Comparison of ENCODE assay signal across 8 cellular contexts in genomic region chrX:136767104-136767941, GRCh38. TPM values are rescaled to one million over a fixed set of nuclear protein-coding genes. Genes with fewer than 3 reads are reported as not detected.
A peak's percentile ranks its signal among the peaks of the same experiment; 100 is the strongest.
DNase-seq lines count a peak whose midpoint lies in the region; ATAC-seq and TF ChIP-seq lines count a peak whose summit lies in the region.

No MANE protein-coding gene starts in this region.

- H3K9ac ChIP-seq in mucosa of rectum (ENCODE audit: low read depth in 1 of 2, low read length in 2 of 2) = peak overlapping the region in 1 of 2 donors; percentile 54

- H3K4me3 ChIP-seq in BE2C (ENCODE audit: low read depth, low read length) (peak overlapping the region; percentile 63), mucosa of rectum (ENCODE audit: low read length in 2 of 2) (peak overlapping the region; percentile 52 to 58), suprapubic skin (peak overlapping the region; percentile 61)

- H3K27me3 ChIP-seq in BE2C (no peaks in the 10 kb centered on the region), mucosa of rectum (ENCODE audit: control insufficient read depth in 2 of 2, insufficient read depth in 2 of 2, low read length in 2 of 2) (peaks cover 2 to 5% of the 10 kb centered on the region in 2 donors), suprapubic skin (no peaks in the 10 kb centered on the region)

- H3K9me3 ChIP-seq in BE2C (no peaks in the 10 kb centered on the region), mucosa of rectum (ENCODE audit: control insufficient read depth in 2 of 2, low read length in 2 of 2) (no peaks in the 10 kb centered on the region), suprapubic skin (no peaks in the 10 kb centered on the region)

- H3K36me3 ChIP-seq in BE2C (no peaks in the 10 kb centered on the region), mucosa of rectum (ENCODE audit: control insufficient read depth in 2 of 2, insufficient read depth in 2 of 2, low read length in 2 of 2) (no peaks in the 10 kb centered on the region), suprapubic skin (no peaks in the 10 kb centered on the region)

- DNase-seq in BE2C (peak; percentile 78), NCI-H510A treated with DMSO at 0.1 percent for 48 hours (lab: John Stamatoyannopoulos, UW) (peak; percentile 28), erythroblast (lab: John Stamatoyannopoulos, UW) (peak; percentile 75 to 78), suprapubic skin (ENCODE audit: low spot score in 2 of 2) (peak; percentile 76 to 82)
- peak; percentile 68 for DNase-seq in activated CD8-positive, alpha-beta memory T cell treated with anti-CD3 and anti-CD28 coated beads, Interleukin-2, amount 50 U/mL, for 48 hours

- TF ChIP-seq CTCF in BE2C (IDR thresholded peaks at IDR 0.05; ENCODE audit: low read depth, low read length) (peak; percentile 17; the same call in 1 of the 2 replicates), suprapubic skin (IDR thresholded peaks at IDR 0.05) (peak in 1 of 2 donors; percentile 23)

- peaks cover 5% of the 10 kb centered on the region; the same call in 1 of the 2 replicates for H3K4me1 ChIP-seq in BE2C
- peaks cover 0 to 2% of the 10 kb centered on the region in 2 donors for H3K4me1 ChIP-seq in mucosa of rectum (ENCODE audit: control insufficient read depth in 2 of 2, insufficient read depth in 2 of 2, low read length in 2 of 2)
- H3K4me1 ChIP-seq in suprapubic skin = peaks cover 8% of the 10 kb centered on the region

- ATAC-seq in GM18909 (IDR thresholded peaks at IDR 0.05; ENCODE audit: poor library complexity, unreplicated experiment) (peak; percentile 76), HG03066 (IDR thresholded peaks at IDR 0.05; ENCODE audit: low read depth, unreplicated experiment) (peak; percentile 63)

- TF ChIP-seq EP300 in suprapubic skin (IDR thresholded peaks at IDR 0.05) = no peak

- H3K27ac ChIP-seq in mucosa of rectum (ENCODE audit: low read depth in 2 of 2, low read length in 2 of 2) = peak overlapping the region; percentile 55 to 75
- H3K27ac ChIP-seq in suprapubic skin = peak overlapping the region; percentile 85

- 51% methylated on average over 24 of the region's 78 CpGs for WGBS in suprapubic skin

- TF ChIP-seq POLR2A in erythroblast (IDR thresholded peaks at IDR 0.05; ENCODE audit: low read length) (peak; percentile 51), suprapubic skin (IDR thresholded peaks at IDR 0.05) (no peak)

RNA-seq across cellular contexts. Expression of gene ARHGEF6, which starts 13.4 kb away (rescaled TPM):
- 3.0 TPM for polyA plus RNA-seq in BE2C (2012; ENCODE audit: insufficient read depth, insufficient read length, low read depth)
- total RNA-seq in suprapubic skin = 10 to 100 TPM in 1 of 4 donors, 1 to 10 TPM in 3; 5.9 to 16.9 (median 7.2) TPM

Comparison
In these comparisons a context has a peak if more than half of its experiments do, and no peak if none do; other contexts are left out.
1. Peak in every context shown above with its lines: DNase-seq, ATAC-seq, H3K4me3 ChIP-seq and H3K27ac ChIP-seq.
2. DNase-seq: peak in every context shown above with its lines; median percentile 79 in suprapubic skin; 78 in BE2C; 76 in erythroblast; 68 in activated CD8-positive, alpha-beta memory T cell treated with anti-CD3 and anti-CD28 coated beads, Interleukin-2, amount 50 U/mL, for 48 hours; 28 in NCI-H510A treated with DMSO at 0.1 percent for 48 hours.